8 cellular contexts compared by ENCODE assay signal in genomic region chr1:55277377-55278130, GRCh38.
A peak's percentile ranks its signal among the peaks of the same experiment; 100 is the strongest.
DNase-seq lines count a peak whose midpoint lies in the region; ATAC-seq and TF ChIP-seq lines count a peak whose summit lies in the region.

No MANE protein-coding gene starts in this region.

- H3K36me3 ChIP-seq in SU-DHL-6 (ENCODE audit: low read length) = no peaks in the 10 kb centered on the region
- H3K36me3 ChIP-seq in left ventricle myocardium inferior = no peaks in the 10 kb centered on the region

- peaks cover 22% of the 10 kb centered on the region for H3K4me1 ChIP-seq in left ventricle myocardium inferior

- no peaks in the 10 kb centered on the region for H3F3A ChIP-seq in SU-DHL-6 (ENCODE audit: insufficient read depth)

- intact Hi-C loops in left ventricle myocardium inferior (cut with micrococcal nuclease) (loop anchor here (5.0 kb wide), 1 partner anchor 135 kb away; no protein-coding TSS in a partner anchor), sciatic nerve (cut with DNase I) (loop anchor here (5.0 to 10.0 kb wide), 2 partner anchors 143 to 1315 kb away; no protein-coding TSS in a partner anchor)

- H3K9me2 ChIP-seq in SU-DHL-6 (replicated peaks; ENCODE audit: insufficient read depth, low read length) = no peaks in the 10 kb centered on the region

- no peaks in the 10 kb centered on the region for H4K20me1 ChIP-seq in SU-DHL-6 (ENCODE audit: low read depth, low read length)

- ATAC-seq in HG02588 (IDR thresholded peaks at IDR 0.05; ENCODE audit: unreplicated experiment) (peak; percentile 78), sciatic nerve (peak; percentile 89)

- no peak overlapping the region for H3K9ac ChIP-seq in SU-DHL-6 (ENCODE audit: low read length)

- H3K9me3 ChIP-seq in SU-DHL-6 (ENCODE audit: insufficient read depth, low read length) = no peaks in the 10 kb centered on the region
- H3K9me3 ChIP-seq in left ventricle myocardium inferior (replicated peaks) = no peaks in the 10 kb centered on the region

- DNase-seq in GM12864 (ENCODE audit: low read depth) (no peak), NCI-H1048 (lab: John Stamatoyannopoulos, UW) (peak; percentile 21), left ventricle myocardium inferior (peak; percentile 78), sciatic nerve (ENCODE audit: low spot score) (peak; percentile 92), cortex of kidney (lab: John Stamatoyannopoulos, UW) (no peak)
- peak; percentile 60 for DNase-seq in activated naive CD8-positive, alpha-beta T cell treated with anti-CD3 and anti-CD28 coated beads, Interleukin-2, amount 50 U/mL, for 16 hours (ENCODE audit: low read depth, low spot score)

- H3K4me3 ChIP-seq in GM12864 (ENCODE audit: low read depth, low read length) = no peak overlapping the region
- no peak overlapping the region for H3K4me3 ChIP-seq in SU-DHL-6 (ENCODE audit: insufficient read depth, low read length, poor library complexity, severe bottlenecking)
- no peak overlapping the region for H3K4me3 ChIP-seq in left ventricle myocardium inferior

- H3K79me2 ChIP-seq in SU-DHL-6 (ENCODE audit: insufficient read depth, low read length) = no peaks in the 10 kb centered on the region

- no peak overlapping the region for H3K4me2 ChIP-seq in SU-DHL-6 (ENCODE audit: low read depth, low read length, poor library complexity, severe bottlenecking)

- H3K27ac ChIP-seq in SU-DHL-6 (ENCODE audit: low read depth, low read length) (no peak overlapping the region), left ventricle myocardium inferior (replicated peaks) (peak overlapping the region; percentile 37)

- TF ChIP-seq CTCF in GM12864 (IDR thresholded peaks at IDR 0.05; ENCODE audit: low read depth, low read length, missing control alignments) = peak; percentile 93
- TF ChIP-seq CTCF in SU-DHL-6 (IDR thresholded peaks at IDR 0.05; ENCODE audit: insufficient read depth, low read length, poor library complexity, severe bottlenecking) = peak; percentile 86
- peak; percentile 87 for TF ChIP-seq CTCF in left ventricle myocardium inferior (IDR thresholded peaks at IDR 0.05; ENCODE audit: borderline replicate concordance)

- H3K27me3 ChIP-seq in SU-DHL-6 (ENCODE audit: low read length) (no peaks in the 10 kb centered on the region), left ventricle myocardium inferior (ENCODE audit: low read depth) (no peaks in the 10 kb centered on the region)

- peak overlapping the region; percentile 68 for H2AFZ ChIP-seq in SU-DHL-6 (ENCODE audit: low read depth, low read length, severe bottlenecking)

Comparison
In these comparisons a context has a peak if more than half of its experiments do, and no peak if none do; other contexts are left out.
1. DNase-seq: peak in NCI-H1048 (single experiment), activated naive CD8-positive, alpha-beta T cell treated with anti-CD3 and anti-CD28 coated beads, Interleukin-2, amount 50 U/mL, for 16 hours (single experiment), left ventricle myocardium inferior (single experiment) and sciatic nerve (single experiment); none in GM12864 (single experiment) and cortex of kidney (single experiment).
2. Peak in every context shown above with its lines, with median percentiles within 50 percentile points of each other: CTCF ChIP-seq.